In the genomic region with DNA sequence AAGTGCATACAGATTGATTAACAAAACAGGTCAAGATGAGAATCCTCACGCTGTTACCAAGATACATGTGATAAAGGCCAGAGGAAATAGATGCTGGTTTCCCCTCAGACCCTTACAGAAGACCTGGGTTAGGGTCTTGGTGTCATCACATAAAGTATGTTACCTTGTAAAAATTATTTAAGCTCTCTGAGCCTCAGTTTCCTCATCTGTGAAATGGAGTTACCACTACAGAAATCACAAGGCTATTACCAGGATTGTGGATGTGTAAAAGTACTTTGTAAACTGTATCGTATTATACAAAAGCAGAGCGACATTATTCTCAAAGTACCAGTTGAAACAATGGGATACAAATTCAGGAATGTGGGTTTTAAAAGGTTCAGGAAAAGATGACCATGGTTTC, we compare ENCODE assay signal across 25 cellular contexts. TPM values are rescaled to one million over a fixed set of nuclear protein-coding genes. Genes with fewer than 3 reads are reported as not detected.
A peak's percentile ranks its signal among the peaks of the same experiment; 100 is the strongest.
DNase-seq lines count a peak whose midpoint lies in the region; ATAC-seq, FAIRE-seq and TF ChIP-seq lines count a peak whose summit lies in the region.
"Had no signal": no experiment of that assay in that cellular context is flagged by ENCODE, and none has a peak within 500 bp of the region (broad histone marks: within the 10 kb centered on the region; RNA-seq: fewer than 3 reads in every experiment).

No MANE protein-coding gene starts in this region.

- H3K4me2 ChIP-seq in K562 (ENCODE audit: insufficient read depth, low read length) = no peak overlapping the region
- H3K4me2 ChIP-seq: A549; BLaER1 treated with 17β-estradiol and CSF1 and Interleukin-3, amounts not matched to agents 10 nM and 100 nM; GM23338 had no signal

- BruUV-seq in K562 (replicated peaks; lab: Mats Ljungman, UMichigan) = no TSS peak

- H3K4me3 ChIP-seq in K562 = no peak overlapping the region
- H3K4me3 ChIP-seq: A549; BLaER1 treated with 17β-estradiol and CSF1 and Interleukin-3, amounts not matched to agents 10 nM and 100 nM; GM12878; GM23338 had no signal

- in situ Hi-C loops in K562 (cut with MboI) = no loop called here

- 92% methylated on average over 3 of the region's 3 CpGs for WGBS in K562 (ENCODE audit: insufficient coverage, low coverage, missing lambda C conversion rate)

- no peak for TF ChIP-seq RAD21 in K562 (CRISPR knock-in tag; conservative IDR thresholded peaks at IDR 0.05 in 1 of 2, IDR thresholded peaks at IDR 0.05 in 1 of 2)

- H3K9ac ChIP-seq in K562 (ENCODE audit: insufficient read depth in 1 of 2, low read depth in 2 of 2, low read length in 2 of 2) = no peak overlapping the region
- H3K9ac ChIP-seq: BLaER1 treated with 17β-estradiol and CSF1 and Interleukin-3, amounts not matched to agents 10 nM and 100 nM had no signal

- no peak for ATAC-seq in K562
- ATAC-seq: A549, GM12878, GM23338, HCT116 had no signal

- no peaks in the 10 kb centered on the region for H3K4me1 Mint-ChIP-seq in activated naive CD4-positive, alpha-beta T cell treated with anti-CD3 and anti-CD28 coated beads for 36 hours (ENCODE audit: low read depth)
- H3K4me1 Mint-ChIP-seq: CD8-positive, alpha-beta memory T cell; GM23338; H9 had no signal

- H4K20me1 ChIP-seq in K562 (replicated peaks; ENCODE audit: control insufficient read depth, insufficient read depth, low read length) = 0 out of 2 replicates have a peak, but pooled peaks cover 3% of the 10 kb centered on the region

- H3K27me3 Mint-ChIP-seq in activated naive CD4-positive, alpha-beta T cell treated with anti-CD3 and anti-CD28 coated beads for 36 hours (ENCODE audit: low read depth) = peaks cover 3% of the 10 kb centered on the region

- peaks cover 0 to 3% of the 10 kb centered on the region in 2 experiments; a peak in 2 of 5 replicates for H3K4me1 ChIP-seq in K562 (replicated peaks in 1 of 2; ENCODE audit: control insufficient read depth in 2 of 2, insufficient read depth in 2 of 2, low read length in 2 of 2)
- H3K4me1 ChIP-seq: BE2C had no signal

- TF ChIP-seq POLR2A in GM12891 (IDR thresholded peaks at IDR 0.05; ENCODE audit: low read depth, low read length) = no peak
- TF ChIP-seq POLR2A in K562 (conservative IDR thresholded peaks at IDR 0.05) = no peak

- CTCF ChIA-PET in K562 (lab: Yijun Ruan, JAX; ENCODE audit: low intra/inter-chr PET ratio) = no interaction called here
- CTCF ChIA-PET in activated naive CD4-positive, alpha-beta T cell treated with anti-CD3 and anti-CD28 coated beads for 36 hours (lab: Charles Lee) = interaction anchor here (1.3 kb wide), 1 partner anchor 10 kb away, joined by 3 read pairs; no protein-coding TSS in a partner anchor

- no peak overlapping the region for H3K4me3 Mint-ChIP-seq in activated naive CD4-positive, alpha-beta T cell treated with anti-CD3 and anti-CD28 coated beads for 36 hours
- H3K4me3 Mint-ChIP-seq: CD14-positive monocyte; CD4-positive, alpha-beta T cell; CD8-positive, alpha-beta memory T cell; GM23338; H9 had no signal

- H3K9me3 Mint-ChIP-seq in activated naive CD4-positive, alpha-beta T cell treated with anti-CD3 and anti-CD28 coated beads for 36 hours = no peaks in the 10 kb centered on the region
- H3K9me3 Mint-ChIP-seq: CD4-positive, alpha-beta T cell; CD8-positive, alpha-beta memory T cell; GM23338; H9 had no signal

- intact Hi-C loops in K562 (cut with micrococcal nuclease) = no loop called here
- intact Hi-C loops in activated naive CD4-positive, alpha-beta T cell treated with anti-CD3 and anti-CD28 coated beads for 36 hours (cut with micrococcal nuclease) = no loop called here

- H3K9me1 ChIP-seq in K562 (ENCODE audit: control insufficient read depth, insufficient read depth, low read length) = no peaks in the 10 kb centered on the region

- TF ChIP-seq EP300 in K562 (IDR thresholded peaks at IDR 0.05; ENCODE audit: low read length) = no peak

- POLR2A ChIA-PET in K562 (lab: Yijun Ruan, JAX) = no interaction called here

- peaks cover 2% of the 10 kb centered on the region for H3K36me3 Mint-ChIP-seq in activated naive CD4-positive, alpha-beta T cell treated with anti-CD3 and anti-CD28 coated beads for 36 hours (ENCODE audit: low read depth)
- H3K36me3 Mint-ChIP-seq: CD14-positive monocyte had no signal

- no peak for TF ChIP-seq CTCF in K562 (IDR thresholded peaks at IDR 0.05 in 2 of 3, conservative IDR thresholded peaks at IDR 0.05 in 1 of 3; ENCODE audit: insufficient read depth in 2 of 3, low read depth in 1 of 3, low read length in 3 of 3)

- no peak overlapping the region for H2AFZ ChIP-seq in K562 (ENCODE audit: low read depth, low read length)
- H2AFZ ChIP-seq: GM23338 had no signal

- H3K9me3 ChIP-seq in K562 (replicated peaks; ENCODE audit: control insufficient read depth, insufficient read depth, low read depth, low read length) = no peaks in the 10 kb centered on the region
- H3K9me3 ChIP-seq: A549, BE2C had no signal

- H3K27ac ChIP-seq in K562 (ENCODE audit: extremely low read depth, low read depth, low read length) = no peak overlapping the region
- H3K27ac ChIP-seq: A549; BLaER1 treated with 17β-estradiol and CSF1 and Interleukin-3, amounts not matched to agents 10 nM and 100 nM had no signal

- DNase-seq in GM12891 (ENCODE audit: insufficient read length, low spot score) (no peak), HTR-8/SVneo (ENCODE audit: insufficient read length, low spot score) (no peak), K562 (ENCODE audit: extremely low read depth in 1 of 4, low spot score in 3 of 4) (no peak), OCI-M2 (lab: John Stamatoyannopoulos, UW; ENCODE audit: unreplicated experiment) (no peak)
- no peak for DNase-seq in activated naive CD4-positive, alpha-beta T cell (lab: John Stamatoyannopoulos, UW)
- no peak for DNase-seq in activated naive CD4-positive, alpha-beta T cell treated with anti-CD3 and anti-CD28 coated beads for 36 hours
- DNase-seq: 8988T; ACHN; AML-193; BE2C; CD4-positive, alpha-beta T cell; CD8-positive, alpha-beta memory T cell; DMS 273 treated with DMSO at 0.1 percent for 48 hours; DMS79; EL; GDM1; H9 had no signal

- H3K36me3 ChIP-seq in K562 (ENCODE audit: control insufficient read depth, insufficient read depth, low read length) = peaks cover 3% of the 10 kb centered on the region; the same call in 2 of the 3 replicates
- H3K36me3 ChIP-seq: BE2C had no signal

- peak; percentile 26 for FAIRE-seq in GM12891 (lab: Jason Lieb, UNC)
- FAIRE-seq in HTR-8/SVneo (lab: Jason Lieb, UNC) = peak; percentile 81
- no peak for FAIRE-seq in K562 (lab: Jason Lieb, UNC)
- FAIRE-seq: A549, D721Med, GM12878, GM18507 had no signal

- no peak overlapping the region for H3K27ac Mint-ChIP-seq in activated naive CD4-positive, alpha-beta T cell treated with anti-CD3 and anti-CD28 coated beads for 36 hours
- H3K27ac Mint-ChIP-seq: CD4-positive, alpha-beta T cell; GM23338; H9 had no signal

- no peaks in the 10 kb centered on the region; the same call in 1 of the 3 replicates for H3K79me2 ChIP-seq in K562 (ENCODE audit: control insufficient read depth, insufficient read depth, low read length)

- no peaks in the 10 kb centered on the region for H3K27me3 ChIP-seq in K562 (ENCODE audit: control insufficient read depth in 2 of 2, insufficient read depth in 2 of 2, low read length in 2 of 2)
- H3K27me3 ChIP-seq: BE2C; BLaER1 treated with 17β-estradiol and CSF1 and Interleukin-3, amounts not matched to agents 10 nM and 100 nM had no signal

TF ChIP-seq in GM12891, 5 proteins besides CTCF, POLR2A, EP300 and RAD21:
- TF ChIP-seq TAF1 (IDR thresholded peaks at IDR 0.05; ENCODE audit: low read depth, low read length) (no peak), SPI1 (IDR thresholded peaks at IDR 0.05; ENCODE audit: low read depth, low read length) (no peak), PAX5 (IDR thresholded peaks at IDR 0.05; ENCODE audit: insufficient read depth, low read length, severe bottlenecking) (no peak), POU2F2 (IDR thresholded peaks at IDR 0.05; ENCODE audit: low read depth, low read length) (no peak), POLR2AphosphoS5 (IDR thresholded peaks at IDR 0.05; ENCODE audit: low read depth, low read length) (no peak)

TF ChIP-seq in K562, 482 proteins besides CTCF, POLR2A, EP300 and RAD21 (continues in another document):
- TF ChIP-seq NFIX (CRISPR knock-in tag; IDR thresholded peaks at IDR 0.05; ENCODE audit: low read depth) (no peak), ZNF830 (CRISPR knock-in tag; IDR thresholded peaks at IDR 0.05) (no peak), RBFOX2 (IDR thresholded peaks at IDR 0.05; ENCODE audit: low read depth, low read length) (no peak), ZNF395 (CRISPR knock-in tag; IDR thresholded peaks at IDR 0.05) (no peak)

RNA-seq across cellular contexts. Expression of gene SAMD4A, which starts 14.0 kb away (rescaled TPM):
- 2.1 TPM for polyA plus RNA-seq in GM12891 (2012; ENCODE audit: low read depth, missing spikeins)
- 45.6 and 45.9 TPM in 2 replicates for total RNA-seq in K562 (2011; cell fraction: chromatin; rRNA removed; ENCODE audit: low replicate concordance)
- total RNA-seq in K562 (2011; cell fraction: nucleolus; rRNA removed) = 19.3 and 20.0 TPM in 2 replicates
- total RNA-seq in K562 (2011; cell fraction: nucleoplasm; rRNA removed) = 26.3 and 45.6 TPM in 2 replicates
- 3.2 and 3.8 TPM in 2 replicates for total RNA-seq in K562 (2014; rRNA removed)
- 4.1 and 4.6 TPM in 2 replicates for total RNA-seq in K562 (2014; rRNA removed; fragmentation: Illumina TruSeq; extraction: Trizol)
- 3.3 and 4.0 TPM in 2 replicates for total RNA-seq in K562 (2015; rRNA removed; fragmentation: Illumina TruSeq; extraction: Trizol)
- total RNA-seq in K562 (2021) = 6.8 TPM in 2 replicates
- polyA plus RNA-seq in K562 (2011; rRNA removed) = 3.4 and 3.9 TPM in 2 replicates
- 3.2 and 3.5 TPM in 2 replicates for polyA plus RNA-seq in K562 (2011; cell fraction: cytosol; rRNA removed)
- 15.6 and 27.5 TPM in 2 replicates for polyA plus RNA-seq in K562 (2011; cell fraction: nucleus; rRNA removed)
- polyA plus RNA-seq in K562 (2012) = 6.0 and 6.1 TPM in 2 replicates
- polyA plus RNA-seq in K562 (2014; fragmentation: Illumina TruSeq; extraction: Trizol) = 4.1 and 4.6 TPM in 2 replicates
- polyA plus RNA-seq in K562 (2014; fragmentation: Nextera tagmentation; extraction: Ambion mirVana) = 1 to 10 TPM in 1 of 2 experiments, under 1 TPM in 1; 0.66 to 1.9 TPM
- polyA plus RNA-seq in K562 (2014; rRNA removed) = 3.0 and 3.5 TPM in 2 replicates
- polyA minus RNA-seq in K562 (2011; rRNA and poly(A)+ RNA removed) = 14.9 and 15.7 TPM in 2 replicates
- polyA minus RNA-seq in K562 (2011; cell fraction: cytosol; rRNA and poly(A)+ RNA removed) = 6.8 and 10.1 TPM in 2 replicates
- polyA minus RNA-seq in K562 (2011; cell fraction: nucleus; rRNA and poly(A)+ RNA removed) = 20.5 and 27.5 TPM in 2 replicates
- total RNA-seq in activated naive CD4-positive, alpha-beta T cell treated with anti-CD3 and anti-CD28 coated beads for 36 hours = 1 to 10 TPM; 4.7 to 4.9 TPM
- polyA plus RNA-seq: CD8-positive, alpha-beta memory T cell had no signal
